ENCODE assay signal across 8 cellular contexts in genomic region chr11:96228472-96228871, GRCh38.
A peak's percentile ranks its signal among the peaks of the same experiment; 100 is the strongest.
DNase-seq lines count a peak whose midpoint lies in the region; ATAC-seq and TF ChIP-seq lines count a peak whose summit lies in the region.

No MANE protein-coding gene starts in this region.

- no peak overlapping the region for H3K4me3 Mint-ChIP-seq in activated naive CD4-positive, alpha-beta T cell treated with anti-CD3 and anti-CD28 coated beads, Interleukin-2, amount 10 ng/mL, durations not matched to agents 7 days and 5 days
- H3K4me3 Mint-ChIP-seq in mesothelial cell of epicardium, result no peak overlapping the region

- TF ChIP-seq CTCF in mesothelial cell of epicardium (IDR thresholded peaks at IDR 0.05; ENCODE audit: unreplicated experiment), result no peak

- CTCF ChIA-PET in activated naive CD4-positive, alpha-beta T cell treated with anti-CD3 and anti-CD28 coated beads, Interleukin-2, amount 10 ng/mL, durations not matched to agents 7 days and 5 days (lab: Charles Lee), result interaction anchor here (1.1 kb wide), 1 partner anchor 10 kb away, joined by 4 read pairs; no protein-coding TSS in a partner anchor

- no peak for DNase-seq in activated naive CD4-positive, alpha-beta T cell treated with anti-CD3 and anti-CD28 coated beads, Interleukin-2, amount 50 U/mL, for 72 hours (ENCODE audit: low spot score in 2 of 2)
- no peak for DNase-seq in activated naive CD4-positive, alpha-beta T cell treated with anti-CD3 and anti-CD28 coated beads, Interleukin-2, amount 10 ng/mL, durations not matched to agents 7 days and 5 days
- peak; percentile 92 for DNase-seq in dedifferentiated amniotic fluid mesenchymal stem cell (ENCODE audit: extremely low spot score)
- peak; percentile 43 to 69 for DNase-seq in mesothelial cell of epicardium (ENCODE audit: low spot score in 2 of 2, unreplicated experiment in 2 of 2)
- no peak for DNase-seq in DMS79 (lab: John Stamatoyannopoulos, UW)
- DNase-seq in NCI-H2227 (lab: John Stamatoyannopoulos, UW; ENCODE audit: unreplicated experiment), result no peak
- DNase-seq in cerebellum (ENCODE audit: low spot score), result no peak

- no peaks in the 10 kb centered on the region for H3K27me3 Mint-ChIP-seq in activated naive CD4-positive, alpha-beta T cell treated with anti-CD3 and anti-CD28 coated beads, Interleukin-2, amount 10 ng/mL, durations not matched to agents 7 days and 5 days
- no peaks in the 10 kb centered on the region for H3K27me3 Mint-ChIP-seq in mesothelial cell of epicardium (ENCODE audit: low read depth)

- H3K4me1 Mint-ChIP-seq in activated naive CD4-positive, alpha-beta T cell treated with anti-CD3 and anti-CD28 coated beads, Interleukin-2, amount 10 ng/mL, durations not matched to agents 7 days and 5 days, result peaks cover 45% of the 10 kb centered on the region
- H3K4me1 Mint-ChIP-seq in mesothelial cell of epicardium, result peaks cover 44% of the 10 kb centered on the region

- no peaks in the 10 kb centered on the region for H3K9me3 Mint-ChIP-seq in activated naive CD4-positive, alpha-beta T cell treated with anti-CD3 and anti-CD28 coated beads, Interleukin-2, amount 50 U/mL, for 72 hours
- no peaks in the 10 kb centered on the region for H3K9me3 Mint-ChIP-seq in activated naive CD4-positive, alpha-beta T cell treated with anti-CD3 and anti-CD28 coated beads, Interleukin-2, amount 10 ng/mL, durations not matched to agents 7 days and 5 days
- H3K9me3 Mint-ChIP-seq in mesothelial cell of epicardium, result no peaks in the 10 kb centered on the region

- peak overlapping the region; percentile 77 to 78 for H3K27ac Mint-ChIP-seq in activated naive CD4-positive, alpha-beta T cell treated with anti-CD3 and anti-CD28 coated beads, Interleukin-2, amount 50 U/mL, for 72 hours
- H3K27ac Mint-ChIP-seq in activated naive CD4-positive, alpha-beta T cell treated with anti-CD3 and anti-CD28 coated beads, Interleukin-2, amount 10 ng/mL, durations not matched to agents 7 days and 5 days, result no peak overlapping the region
- peak overlapping the region; percentile 99 for H3K27ac Mint-ChIP-seq in mesothelial cell of epicardium

- H3K36me3 Mint-ChIP-seq in activated naive CD4-positive, alpha-beta T cell treated with anti-CD3 and anti-CD28 coated beads, Interleukin-2, amount 50 U/mL, for 72 hours, result peaks cover 0 to 36% of the 10 kb centered on the region in 2 donors
- H3K36me3 Mint-ChIP-seq in activated naive CD4-positive, alpha-beta T cell treated with anti-CD3 and anti-CD28 coated beads, Interleukin-2, amount 10 ng/mL, durations not matched to agents 7 days and 5 days, result peaks cover 36% of the 10 kb centered on the region
- peaks cover 9% of the 10 kb centered on the region for H3K36me3 Mint-ChIP-seq in mesothelial cell of epicardium

- TF ChIP-seq POLR2A in GM18505 (IDR thresholded peaks at IDR 0.05; ENCODE audit: borderline replicate concordance, extremely low read depth, insufficient read depth, insufficient read length), result no peak

- ATAC-seq in activated naive CD4-positive, alpha-beta T cell treated with anti-CD3 and anti-CD28 coated beads, Interleukin-2, amount 50 U/mL, for 72 hours, result no peak
- no peak for ATAC-seq in GM18505 (IDR thresholded peaks at IDR 0.05; ENCODE audit: unreplicated experiment)

Comparison
In these comparisons a context has a peak if more than half of its experiments do, and no peak if none do; other contexts are left out.
1. DNase-seq: peak in dedifferentiated amniotic fluid mesenchymal stem cell (single experiment) and mesothelial cell of epicardium (2 of 2); none in activated naive CD4-positive, alpha-beta T cell treated with anti-CD3 and anti-CD28 coated beads, Interleukin-2, amount 50 U/mL, for 72 hours (0 of 2), activated naive CD4-positive, alpha-beta T cell treated with anti-CD3 and anti-CD28 coated beads, Interleukin-2, amount 10 ng/mL, durations not matched to agents 7 days and 5 days (single experiment), DMS79 (single experiment), NCI-H2227 (single experiment) and cerebellum (single experiment).